8 cellular contexts compared by ENCODE assay signal in the genomic region with DNA sequence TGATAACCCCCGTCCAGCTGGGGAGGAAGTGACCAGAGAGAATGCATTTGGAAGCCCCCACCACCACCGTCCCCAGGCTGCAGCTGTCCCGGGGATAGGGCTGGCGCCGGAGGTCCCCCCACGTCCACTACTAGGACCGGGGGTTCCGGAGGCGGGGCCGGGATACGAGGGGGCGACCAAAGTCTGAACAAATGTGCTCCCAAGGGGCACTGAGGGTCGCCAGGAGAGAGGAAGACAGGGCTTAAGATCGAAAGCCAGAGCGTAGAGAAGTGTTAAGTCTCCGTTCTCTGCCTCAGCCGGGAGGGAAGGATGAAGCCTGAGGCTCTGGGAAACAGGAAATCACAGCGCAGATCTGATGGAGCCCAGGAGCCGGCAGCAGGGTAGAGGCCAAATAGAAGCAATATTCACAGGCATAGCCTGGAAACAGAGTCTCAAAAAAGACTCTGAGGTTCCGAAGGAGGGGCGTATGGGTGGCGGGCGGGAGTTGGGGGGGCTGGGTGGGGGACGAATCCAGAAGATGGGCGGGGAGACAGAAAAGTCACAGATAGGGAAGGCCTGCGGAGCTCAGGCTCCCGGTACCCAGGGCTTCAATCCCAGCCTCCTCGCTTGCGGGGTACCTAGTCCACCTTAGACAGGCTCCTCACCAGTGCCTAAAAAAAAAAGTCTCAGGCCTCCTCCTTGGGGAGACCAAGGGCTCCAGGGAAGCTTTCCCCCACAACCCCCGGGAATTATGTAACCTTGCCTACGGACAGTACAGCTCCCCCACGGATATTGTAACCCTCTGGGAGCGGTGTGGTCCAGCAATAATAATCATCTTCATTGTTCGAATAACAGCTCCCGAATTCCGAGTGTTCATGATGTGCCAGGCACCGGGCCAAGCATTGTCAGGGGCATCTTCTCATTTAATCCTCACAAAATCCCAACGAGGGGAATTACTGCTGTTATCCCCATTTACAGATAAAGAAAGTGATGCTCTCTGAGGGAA. TPM values are rescaled to one million over a fixed set of nuclear protein-coding genes. Genes with fewer than 3 reads are reported as not detected.
DNase-seq lines count a peak whose midpoint lies in the region; ATAC-seq, FAIRE-seq and TF ChIP-seq lines count a peak whose summit lies in the region.

No MANE protein-coding gene starts in this region.

- H3K23ac ChIP-seq in H1 (ENCODE audit: insufficient read length) (no peak overlapping the region), mesenchymal stem cell (ENCODE audit: low read length in 2 of 2) (peak overlapping the region in 1 of 2 experiments; percentile 23)

- H3K27ac ChIP-seq in A549, result peak overlapping the region; percentile 94 to 96
- H3K27ac ChIP-seq in RWPE2 (ENCODE audit: poor library complexity, severe bottlenecking), result peak overlapping the region; percentile 96
- no peak overlapping the region for H3K27ac ChIP-seq in H1 (ENCODE audit: low read depth, low read length)
- peak overlapping the region; percentile 95 for H3K27ac ChIP-seq in mesenchymal stem cell (ENCODE audit: low read length, poor library complexity, severe bottlenecking)
- H3K27ac ChIP-seq in transverse colon, result peak overlapping the region; percentile 97 to 100 (median 99)

- H2AK5ac ChIP-seq in H1 (ENCODE audit: low read depth, low read length) (no peak overlapping the region), mesenchymal stem cell (ENCODE audit: low read length, severe bottlenecking) (peak overlapping the region; percentile 65)

- peaks cover 3 to 6% of the 10 kb centered on the region in 2 experiments for H4K20me1 ChIP-seq in H1 (replicated peaks in 1 of 2; ENCODE audit: control insufficient read depth in 1 of 2, insufficient read depth in 2 of 2, low read length in 2 of 2)

- H3K9ac ChIP-seq in H1 (replicated peaks in 1 of 4; ENCODE audit: extremely low read depth in 1 of 4, low read depth in 3 of 4, low read length in 3 of 4) (0 out of 7 replicates have a peak overlapping the region, but pooled peaks of 1 of the 4 experiments have one; percentile 4), mesenchymal stem cell (ENCODE audit: low read length) (peak overlapping the region; percentile 91)

- no peak overlapping the region for H2AFZ ChIP-seq in H1 (ENCODE audit: low read length)
- H2AFZ ChIP-seq in mesenchymal stem cell (ENCODE audit: low read depth, low read length), result peak overlapping the region; percentile 61

- H3K18ac ChIP-seq in H1 (ENCODE audit: extremely low read depth, low read length) (peak overlapping the region; percentile 4; the same call in 1 of the 2 replicates), mesenchymal stem cell (ENCODE audit: low read depth in 1 of 2, low read length in 2 of 2) (peak overlapping the region; percentile 96 to 98)

- H2BK20ac ChIP-seq in H1 (ENCODE audit: low read length), result no peak overlapping the region; the same call in 1 of the 2 replicates

- TF ChIP-seq POLR2A in A549 (IDR thresholded peaks at IDR 0.05; ENCODE audit: low read length) (peak; percentile 29; the same call in 1 of the 2 replicates), H1 (IDR thresholded peaks at IDR 0.05; ENCODE audit: control extremely low read depth in 1 of 2, low read depth in 2 of 2, low read length in 2 of 2) (no peak), transverse colon (IDR thresholded peaks at IDR 0.05) (peak; percentile 18)

- peaks cover 4 to 22% of the 10 kb centered on the region in 2 experiments; a peak in 3 of 4 replicates for H3K79me2 ChIP-seq in H1 (ENCODE audit: control insufficient read depth in 1 of 2, insufficient read depth in 2 of 2, low read length in 2 of 2)

- H2BK5ac ChIP-seq in H1 (ENCODE audit: low read depth, low read length) (peak overlapping the region; percentile 35; the same call in 1 of the 2 replicates), mesenchymal stem cell (ENCODE audit: low read depth, low read length, poor library complexity, severe bottlenecking) (peak overlapping the region; percentile 88)

- peaks cover 9% of the 10 kb centered on the region for H3K79me1 ChIP-seq in H1 (ENCODE audit: low read depth, low read length)
- peaks cover 4% of the 10 kb centered on the region for H3K79me1 ChIP-seq in mesenchymal stem cell (replicated peaks; ENCODE audit: low read length, poor library complexity, severe bottlenecking)

- H4K5ac ChIP-seq in H1 (ENCODE audit: insufficient read length, low read depth, low read length), result peak overlapping the region; percentile 9

- H2BK15ac ChIP-seq in H1 (ENCODE audit: low read length), result peak overlapping the region; percentile 31; the same call in 1 of the 2 replicates
- H2BK15ac ChIP-seq in mesenchymal stem cell (ENCODE audit: low read depth, poor library complexity, severe bottlenecking), result peak overlapping the region; percentile 95

- in situ Hi-C loops in transverse colon (cut with MboI; ENCODE audit: low pct_ligation_motif_present in 1 of 4, low pct_unique_long_range_greater_than_20kb in 1 of 4, low sequenced_read_pairs in 3 of 4), result no loop called here

- intact Hi-C loops in transverse colon (cut with DNase I; ENCODE audit: low total_unique reads), result loop anchor here (2.0 kb wide), 1 partner anchor 79 kb away; no protein-coding TSS in a partner anchor

- peak; percentile 37 to 61 for ATAC-seq in A549
- peak; percentile 52 for ATAC-seq in RWPE2 (ENCODE audit: low read depth)
- no peak for ATAC-seq in GM21528 (IDR thresholded peaks at IDR 0.05; ENCODE audit: low FRiP score, unreplicated experiment)
- ATAC-seq in GM21381 (IDR thresholded peaks at IDR 0.05; ENCODE audit: unreplicated experiment), result no peak

- TF ChIP-seq RAD21 in A549 (conservative IDR thresholded peaks at IDR 0.05 in 1 of 2, IDR thresholded peaks at IDR 0.05 in 1 of 2) (no peak), H1 (IDR thresholded peaks at IDR 0.05 in 1 of 2, conservative IDR thresholded peaks at IDR 0.05 in 1 of 2; ENCODE audit: low read depth in 2 of 2, low read length in 2 of 2) (no peak)

- CTCF ChIA-PET in A549 (lab: Yijun Ruan, JAX) (interaction anchor here (0.6 to 5.4 kb wide), 14 partner anchors 9 to 165 kb away, joined by 3 to 82 read pairs (median 4); partner anchors contain the start of genes GSK3A, PAFAH1B3 and POU2F2), H1 (lab: Charles Lee; ENCODE audit: partially characterized antibody) (interaction anchor here (0.5 to 9.1 kb wide), 7 partner anchors 9 to 76 kb away, joined by 3 to 75 read pairs (median 5); no protein-coding TSS in a partner anchor)

- H3K4me3 ChIP-seq in A549 (peak overlapping the region; percentile 94), GM06990 (replicated peaks; ENCODE audit: low read depth, low read length) (peak overlapping the region; percentile 69), RWPE2 (ENCODE audit: severe bottlenecking) (peak overlapping the region; percentile 79), H1 (ENCODE audit: extremely low read depth in 1 of 4, insufficient read depth in 2 of 4, low read depth in 3 of 4, low read length in 4 of 4) (peak overlapping the region; percentile 48 to 99 (median 69)), mesenchymal stem cell (ENCODE audit: insufficient read depth in 1 of 2, low read depth in 1 of 2, low read length in 2 of 2) (peak overlapping the region; percentile 60 to 83), transverse colon (peak overlapping the region; percentile 47 to 99 (median 77))

- H3K4ac ChIP-seq in H1 (replicated peaks; ENCODE audit: insufficient read length, low read depth, low read length) (no peak overlapping the region), mesenchymal stem cell (ENCODE audit: low read depth in 1 of 2, low read length in 2 of 2) (peak overlapping the region; percentile 77 to 98)

- H2BK12ac ChIP-seq in H1 (ENCODE audit: low read depth, low read length), result no peak overlapping the region
- H2BK12ac ChIP-seq in mesenchymal stem cell (ENCODE audit: low read length in 2 of 2), result peak overlapping the region in 1 of 2 experiments; percentile 84

- TF ChIP-seq CTCF in A549 (IDR thresholded peaks at IDR 0.05), result no peak
- no peak for TF ChIP-seq CTCF in GM06990 (IDR thresholded peaks at IDR 0.05; ENCODE audit: insufficient read depth, low read length, poor library complexity, severe bottlenecking)
- TF ChIP-seq CTCF in RWPE2 (IDR thresholded peaks at IDR 0.05; ENCODE audit: poor library complexity, severe bottlenecking), result no peak
- TF ChIP-seq CTCF in H1 (IDR thresholded peaks at IDR 0.05; ENCODE audit: control extremely low read depth in 1 of 3, insufficient read depth in 1 of 3, low read depth in 1 of 3, low read length in 3 of 3), result no peak
- no peak for TF ChIP-seq CTCF in transverse colon (IDR thresholded peaks at IDR 0.05)

- H3K9me3 ChIP-seq in A549, result no peaks in the 10 kb centered on the region
- no peaks in the 10 kb centered on the region for H3K9me3 ChIP-seq in RWPE2 (ENCODE audit: severe bottlenecking)
- H3K9me3 ChIP-seq in H1 (ENCODE audit: insufficient read depth in 2 of 2, low read depth in 1 of 2, low read length in 1 of 2), result no peaks in the 10 kb centered on the region
- H3K9me3 ChIP-seq in mesenchymal stem cell (ENCODE audit: control insufficient read depth, low read length), result no peaks in the 10 kb centered on the region
- no peaks in the 10 kb centered on the region for H3K9me3 ChIP-seq in transverse colon

- FAIRE-seq in A549 (lab: Jason Lieb, UNC) (peak; percentile 91), H1 (lab: Jason Lieb, UNC) (no peak)

- H3K23me2 ChIP-seq in H1 (ENCODE audit: low read depth, low read length), result peaks cover 13% of the 10 kb centered on the region; the same call in 1 of the 2 replicates

- H3K4me1 ChIP-seq in A549, result peaks cover 37% of the 10 kb centered on the region
- H3K4me1 ChIP-seq in RWPE2 (ENCODE audit: insufficient read depth, poor library complexity, severe bottlenecking), result peaks cover 7% of the 10 kb centered on the region
- peaks cover 7 to 23% (median 16%) of the 10 kb centered on the region in 4 experiments for H3K4me1 ChIP-seq in H1 (replicated peaks in 1 of 4; ENCODE audit: control insufficient read depth in 3 of 4, insufficient read depth in 4 of 4, low read length in 3 of 4)
- peaks cover 24% of the 10 kb centered on the region for H3K4me1 ChIP-seq in mesenchymal stem cell (ENCODE audit: control insufficient read depth, insufficient read depth, low read depth, low read length)
- peaks cover 18 to 44% (median 35%) of the 10 kb centered on the region in 4 donors for H3K4me1 ChIP-seq in transverse colon

- H3K56ac ChIP-seq in H1 (replicated peaks; ENCODE audit: insufficient read length, low read depth, low read length), result no peak overlapping the region

- WGBS in A549 (ENCODE audit: missing lambda C conversion rate), result 6% methylated on average over 35 of the region's 38 CpGs
- 19% methylated on average over 37 of the region's 38 CpGs; no CpG with 5 or more reads in 1 of the 2 experiments for WGBS in H1 (ENCODE audit: extremely low coverage in 1 of 2, insufficient coverage in 1 of 2, insufficient read length in 1 of 2, insufficient replicate concordance in 2 of 2, low coverage in 1 of 2, low lambda C conversion rate in 2 of 2, missing lambda C conversion rate in 1 of 2), 2 experiments
- WGBS in mesenchymal stem cell, result 10% methylated on average over 38 of the region's 38 CpGs
- 9 to 23% methylated on average over 4 to 38 of the region's 38 CpGs for WGBS in transverse colon (ENCODE audit: low coverage in 1 of 2), 2 donors

- H2BK120ac ChIP-seq in H1 (replicated peaks; ENCODE audit: low read depth, low read length), result no peak overlapping the region
- peak overlapping the region; percentile 89 for H2BK120ac ChIP-seq in mesenchymal stem cell (ENCODE audit: low read depth, low read length)

- H3K14ac ChIP-seq in H1 (ENCODE audit: insufficient read length), result no peak overlapping the region
- peak overlapping the region; percentile 59 to 95 for H3K14ac ChIP-seq in mesenchymal stem cell (ENCODE audit: low read length in 2 of 2)

- POLR2A ChIA-PET in A549 (lab: Yijun Ruan, JAX) (interaction anchor here (0.7 to 2.1 kb wide), 7 partner anchors 10 to 180 kb away, joined by 3 to 17 read pairs (median 3); partner anchors contain the start of genes GSK3A and ZNF574), H1 (lab: Charles Lee; ENCODE audit: partially characterized antibody) (interaction anchor here (0.6 to 2.1 kb wide), 11 partner anchors 9 to 153 kb away, joined by 3 to 14 read pairs (median 4); partner anchors contain the start of gene GSK3A)

- TF ChIP-seq EP300 in A549 (IDR thresholded peaks at IDR 0.05) (no peak), H1 (IDR thresholded peaks at IDR 0.05; ENCODE audit: borderline replicate concordance in 1 of 2, low read depth in 2 of 2, low read length in 2 of 2) (no peak), transverse colon (IDR thresholded peaks at IDR 0.05; ENCODE audit: low read depth) (no peak)

- H3K36me3 ChIP-seq in GM06990 (ENCODE audit: control insufficient read depth, insufficient read depth, low read length) (no peaks in the 10 kb centered on the region), RWPE2 (ENCODE audit: low read depth) (0 out of 2 replicates have a peak, but pooled peaks cover 5% of the 10 kb centered on the region), H1 (ENCODE audit: control insufficient read depth in 2 of 4, insufficient read depth in 4 of 4, low read length in 3 of 4) (no peaks in the 10 kb centered on the region), mesenchymal stem cell (ENCODE audit: control insufficient read depth in 1 of 2, insufficient read depth in 2 of 2, low read depth in 1 of 2, low read length in 2 of 2) (peaks cover 0 to 5% of the 10 kb centered on the region in 2 experiments), transverse colon (no peaks in the 10 kb centered on the region)

- no peak overlapping the region; the same call in 1 of the 2 replicates for H4K8ac ChIP-seq in H1 (ENCODE audit: extremely low read depth, insufficient read depth, low read length)
- H4K8ac ChIP-seq in mesenchymal stem cell (ENCODE audit: low read length), result peak overlapping the region; percentile 82

- H3K27me3 ChIP-seq in GM06990 (replicated peaks; ENCODE audit: control insufficient read depth, insufficient read depth, low read length), result no peaks in the 10 kb centered on the region
- no peaks in the 10 kb centered on the region for H3K27me3 ChIP-seq in RWPE2 (ENCODE audit: insufficient read depth, poor library complexity, severe bottlenecking)
- peaks cover 0 to 3% (median 2%) of the 10 kb centered on the region in 4 experiments; a peak in 2 of 7 replicates for H3K27me3 ChIP-seq in H1 (replicated peaks in 1 of 4; ENCODE audit: control insufficient read depth in 3 of 4, extremely low read depth in 1 of 4, insufficient read depth in 3 of 4, low read length in 3 of 4)
- no peaks in the 10 kb centered on the region for H3K27me3 ChIP-seq in mesenchymal stem cell (ENCODE audit: control insufficient read depth in 1 of 2, insufficient read depth in 1 of 2, low read length in 2 of 2)
- H3K27me3 ChIP-seq in transverse colon, result no peaks in the 10 kb centered on the region

- H3K4me2 ChIP-seq in A549 (peak overlapping the region; percentile 92), H1 (ENCODE audit: insufficient read depth in 1 of 2, low read depth in 2 of 2, low read length in 2 of 2) (peak overlapping the region; percentile 87 to 97), mesenchymal stem cell (ENCODE audit: low read length, poor library complexity, severe bottlenecking) (peak overlapping the region; percentile 100)

- no peak overlapping the region for H4K91ac ChIP-seq in H1 (replicated peaks; ENCODE audit: insufficient read length, low read length)
- peak overlapping the region; percentile 90 for H4K91ac ChIP-seq in mesenchymal stem cell (ENCODE audit: low read length)

- DNase-seq in A549 (ENCODE audit: low read depth in 1 of 2, low spot score in 1 of 2), result peak; percentile 80 to 84
- no peak for DNase-seq in GM06990 (ENCODE audit: extremely low read depth, insufficient read length)
- DNase-seq in RWPE2 (ENCODE audit: low spot score), result no peak
- no peak for DNase-seq in H1 (ENCODE audit: low read depth in 1 of 2, low spot score in 2 of 2)
- DNase-seq in mesenchymal stem cell, result peak; percentile 78
- no peak for DNase-seq in transverse colon

RNA-seq across cellular contexts. Expression of gene ERF, which starts 1.1 kb away (rescaled TPM):
- 71.9 and 103 TPM in 2 replicates for polyA plus RNA-seq in A549 (2011; rRNA removed)
- polyA plus RNA-seq in A549 (2012; cell fraction: cytosol; rRNA removed), result 115 and 150 TPM in 2 replicates
- 307 and 352 TPM in 2 replicates for polyA plus RNA-seq in A549 (2012; cell fraction: nucleus; rRNA removed)
- 107 to 123 TPM (median 120 TPM) in 3 replicates for polyA plus RNA-seq in A549 (2017; fragmentation: RNase III; extraction: RNeasy Plus Mini Kit Qiagen cat#74134 plus additional on column Dnase treatment)
- polyA minus RNA-seq in A549 (2011; rRNA and poly(A)+ RNA removed), result 113 and 120 TPM in 2 replicates
- 62.7 and 73.9 TPM in 2 replicates for total RNA-seq in H1 (2021; fragmentation: NEBNext Ultra II Directional; extraction: Animal tissue kit (Norgen Biotek cat#: 25700))
- polyA plus RNA-seq in H1 (2011; rRNA removed), result 43.7 and 67.6 TPM in 2 replicates
- polyA plus RNA-seq in H1 (2011; cell fraction: cytosol; rRNA removed), result 45.9 TPM
- 144 TPM for polyA plus RNA-seq in H1 (2011; cell fraction: nucleus; rRNA removed)
- 39.2 to 53.3 TPM (median 50.3 TPM) in 4 replicates for polyA plus RNA-seq in H1 (2012, experiment 1 of 2)
- 34.9 TPM for polyA plus RNA-seq in H1 (2012, experiment 2 of 2)
- 40.5 TPM for polyA plus RNA-seq in H1 (2013, experiment 1 of 2)
- polyA plus RNA-seq in H1 (2013, experiment 2 of 2), result 40.3 TPM
- polyA minus RNA-seq in H1 (2011; rRNA and poly(A)+ RNA removed), result 20.2 and 23.3 TPM in 2 replicates
- 39.0 TPM for polyA minus RNA-seq in H1 (2011; cell fraction: cytosol; rRNA and poly(A)+ RNA removed)
- polyA minus RNA-seq in H1 (2011; cell fraction: nucleus; rRNA and poly(A)+ RNA removed), result 34.2 TPM
- 57.9 TPM for polyA plus RNA-seq in mesenchymal stem cell (2013, experiment 1 of 2)
- polyA plus RNA-seq in mesenchymal stem cell (2013, experiment 2 of 2), result 59.6 TPM
- total RNA-seq in transverse colon, result 10 to 100 TPM; 20.9 to 67.3 (median 30.5) TPM

RNA-seq across cellular contexts. Expression of gene CIC, which starts 13.0 kb away (rescaled TPM):
- polyA plus RNA-seq in A549 (2011; rRNA removed) (7.2 and 7.7 TPM in 2 replicates), A549 (2017; fragmentation: RNase III; extraction: RNeasy Plus Mini Kit Qiagen cat#74134 plus additional on column Dnase treatment) (46.8 to 56.4 TPM (median 53.1 TPM) in 3 replicates), H1 (2011; rRNA removed) (13.2 and 23.1 TPM in 2 replicates)
- polyA plus RNA-seq in A549 (2012; cell fraction: cytosol; rRNA removed), result 26.8 and 35.8 TPM in 2 replicates
- polyA plus RNA-seq in A549 (2012; cell fraction: nucleus; rRNA removed), result 69.9 and 100.0 TPM in 2 replicates
- polyA minus RNA-seq in A549 (2011; rRNA and poly(A)+ RNA removed), result 7.0 and 11.0 TPM in 2 replicates
- 43.6 and 48.4 TPM in 2 replicates for total RNA-seq in H1 (2021; fragmentation: NEBNext Ultra II Directional; extraction: Animal tissue kit (Norgen Biotek cat#: 25700))
- 12.9 TPM for polyA plus RNA-seq in H1 (2011; cell fraction: cytosol; rRNA removed)
- 85.4 TPM for polyA plus RNA-seq in H1 (2011; cell fraction: nucleus; rRNA removed)
- polyA plus RNA-seq in H1 (2012, experiment 1 of 2), result 26.5 to 45.2 TPM (median 39.7 TPM) in 4 replicates
- polyA plus RNA-seq in H1 (2012, experiment 2 of 2), result 24.2 TPM
- 28.3 TPM for polyA plus RNA-seq in H1 (2013, experiment 1 of 2)
- polyA plus RNA-seq in H1 (2013, experiment 2 of 2), result 27.0 TPM
- 3.7 and 5.1 TPM in 2 replicates for polyA minus RNA-seq in H1 (2011; rRNA and poly(A)+ RNA removed)
- polyA minus RNA-seq in H1 (2011; cell fraction: cytosol; rRNA and poly(A)+ RNA removed), result 18.2 TPM
- polyA minus RNA-seq in H1 (2011; cell fraction: nucleus; rRNA and poly(A)+ RNA removed), result 17.1 TPM
- polyA plus RNA-seq in mesenchymal stem cell (2013, experiment 1 of 2), result 55.2 TPM
- 52.0 TPM for polyA plus RNA-seq in mesenchymal stem cell (2013, experiment 2 of 2)
- 10 to 100 TPM; 35.1 to 96.5 (median 43.6) TPM for total RNA-seq in transverse colon

RNA-seq across cellular contexts. Expression of gene GSK3A, which starts 13.7 kb away (rescaled TPM):
- polyA plus RNA-seq in A549 (2011; rRNA removed) (55.2 and 79.7 TPM in 2 replicates), A549 (2017; fragmentation: RNase III; extraction: RNeasy Plus Mini Kit Qiagen cat#74134 plus additional on column Dnase treatment) (81.0 to 85.1 TPM (median 84.0 TPM) in 3 replicates), H1 (2011; rRNA removed) (84.0 and 89.0 TPM in 2 replicates)
- 82.6 and 118 TPM in 2 replicates for polyA plus RNA-seq in A549 (2012; cell fraction: cytosol; rRNA removed)
- 80.7 and 99.8 TPM in 2 replicates for polyA plus RNA-seq in A549 (2012; cell fraction: nucleus; rRNA removed)
- 69.2 and 87.0 TPM in 2 replicates for polyA minus RNA-seq in A549 (2011; rRNA and poly(A)+ RNA removed)
- 54.9 and 55.3 TPM in 2 replicates for total RNA-seq in H1 (2021; fragmentation: NEBNext Ultra II Directional; extraction: Animal tissue kit (Norgen Biotek cat#: 25700))
- 50.8 TPM for polyA plus RNA-seq in H1 (2011; cell fraction: cytosol; rRNA removed)
- 64.5 TPM for polyA plus RNA-seq in H1 (2011; cell fraction: nucleus; rRNA removed)
- polyA plus RNA-seq in H1 (2012, experiment 1 of 2), result 47.7 to 66.9 TPM (median 65.1 TPM) in 4 replicates
- polyA plus RNA-seq in H1 (2012, experiment 2 of 2), result 72.4 TPM
- polyA plus RNA-seq in H1 (2013, experiment 1 of 2), result 70.7 TPM
- 64.0 TPM for polyA plus RNA-seq in H1 (2013, experiment 2 of 2)
- polyA minus RNA-seq in H1 (2011; rRNA and poly(A)+ RNA removed), result 33.0 and 46.2 TPM in 2 replicates
- polyA minus RNA-seq in H1 (2011; cell fraction: cytosol; rRNA and poly(A)+ RNA removed), result 23.0 TPM
- polyA minus RNA-seq in H1 (2011; cell fraction: nucleus; rRNA and poly(A)+ RNA removed), result 13.5 TPM
- polyA plus RNA-seq in mesenchymal stem cell (2013, experiment 1 of 2), result 60.9 TPM
- 57.5 TPM for polyA plus RNA-seq in mesenchymal stem cell (2013, experiment 2 of 2)
- 10 to 100 TPM; 10.7 to 46.4 (median 31.0) TPM for total RNA-seq in transverse colon

RNA-seq across cellular contexts. Expression of gene ZNF526, which starts 35.9 kb away (rescaled TPM):
- 7.1 and 8.7 TPM in 2 replicates for polyA plus RNA-seq in A549 (2011; rRNA removed)
- polyA plus RNA-seq in A549 (2012; cell fraction: cytosol; rRNA removed), result 5.9 and 8.4 TPM in 2 replicates
- 9.9 and 14.4 TPM in 2 replicates for polyA plus RNA-seq in A549 (2012; cell fraction: nucleus; rRNA removed)
- 12.2 to 12.9 TPM (median 12.6 TPM) in 3 replicates for polyA plus RNA-seq in A549 (2017; fragmentation: RNase III; extraction: RNeasy Plus Mini Kit Qiagen cat#74134 plus additional on column Dnase treatment)
- 22.7 and 24.7 TPM in 2 replicates for polyA minus RNA-seq in A549 (2011; rRNA and poly(A)+ RNA removed)
- total RNA-seq in H1 (2021; fragmentation: NEBNext Ultra II Directional; extraction: Animal tissue kit (Norgen Biotek cat#: 25700)), result 13.5 and 14.1 TPM in 2 replicates
- polyA plus RNA-seq in H1 (2011; rRNA removed), result 8.4 and 10.0 TPM in 2 replicates
- 5.9 TPM for polyA plus RNA-seq in H1 (2011; cell fraction: cytosol; rRNA removed)
- 8.1 TPM for polyA plus RNA-seq in H1 (2011; cell fraction: nucleus; rRNA removed)
- 8.9 to 13.4 TPM (median 11.7 TPM) in 4 replicates for polyA plus RNA-seq in H1 (2012, experiment 1 of 2)
- 12.1 TPM for polyA plus RNA-seq in H1 (2012, experiment 2 of 2)
- 5.9 TPM for polyA plus RNA-seq in H1 (2013, experiment 1 of 2)
- polyA plus RNA-seq in H1 (2013, experiment 2 of 2), result 5.6 TPM
- 17.3 and 18.5 TPM in 2 replicates for polyA minus RNA-seq in H1 (2011; rRNA and poly(A)+ RNA removed)
- polyA minus RNA-seq in H1 (2011; cell fraction: cytosol; rRNA and poly(A)+ RNA removed), result 9.7 TPM
- polyA minus RNA-seq in H1 (2011; cell fraction: nucleus; rRNA and poly(A)+ RNA removed), result 13.3 TPM
- polyA plus RNA-seq in mesenchymal stem cell (2013, experiment 1 of 2), result 6.4 TPM
- polyA plus RNA-seq in mesenchymal stem cell (2013, experiment 2 of 2), result 6.4 TPM
- 10 to 100 TPM in 1 of 4 donors, 1 to 10 TPM in 3; 6.4 to 19.5 (median 6.8) TPM for total RNA-seq in transverse colon

RNA-seq across cellular contexts. Expression of gene DEDD2, which starts 38.6 kb away (rescaled TPM):
- polyA plus RNA-seq in A549 (2011; rRNA removed), result 30.8 and 37.9 TPM in 2 replicates
- polyA plus RNA-seq in A549 (2012; cell fraction: cytosol; rRNA removed), result 72.8 and 91.8 TPM in 2 replicates
- polyA plus RNA-seq in A549 (2012; cell fraction: nucleus; rRNA removed), result 65.3 and 65.8 TPM in 2 replicates
- polyA plus RNA-seq in A549 (2017; fragmentation: RNase III; extraction: RNeasy Plus Mini Kit Qiagen cat#74134 plus additional on column Dnase treatment), result 39.7 to 54.1 TPM (median 43.2 TPM) in 3 replicates
- 29.4 and 37.6 TPM in 2 replicates for polyA minus RNA-seq in A549 (2011; rRNA and poly(A)+ RNA removed)
- total RNA-seq in H1 (2021; fragmentation: NEBNext Ultra II Directional; extraction: Animal tissue kit (Norgen Biotek cat#: 25700)), result 32.6 and 37.8 TPM in 2 replicates
- polyA plus RNA-seq in H1 (2011; rRNA removed), result 65.0 and 74.3 TPM in 2 replicates
- polyA plus RNA-seq in H1 (2011; cell fraction: cytosol; rRNA removed), result 64.5 TPM
- polyA plus RNA-seq in H1 (2011; cell fraction: nucleus; rRNA removed), result 52.0 TPM
- 29.1 to 44.2 TPM (median 37.3 TPM) in 4 replicates for polyA plus RNA-seq in H1 (2012, experiment 1 of 2)
- 36.5 TPM for polyA plus RNA-seq in H1 (2012, experiment 2 of 2)
- 20.7 TPM for polyA plus RNA-seq in H1 (2013, experiment 1 of 2)
- 22.1 TPM for polyA plus RNA-seq in H1 (2013, experiment 2 of 2)
- polyA minus RNA-seq in H1 (2011; rRNA and poly(A)+ RNA removed), result 22.7 and 27.2 TPM in 2 replicates
- polyA minus RNA-seq in H1 (2011; cell fraction: cytosol; rRNA and poly(A)+ RNA removed), result 19.7 TPM
- 20.2 TPM for polyA minus RNA-seq in H1 (2011; cell fraction: nucleus; rRNA and poly(A)+ RNA removed)
- polyA plus RNA-seq in mesenchymal stem cell (2013, experiment 1 of 2), result 17.2 TPM
- 17.0 TPM for polyA plus RNA-seq in mesenchymal stem cell (2013, experiment 2 of 2)
- total RNA-seq in transverse colon, result 10 to 100 TPM; 52.2 to 90.8 (median 63.0) TPM

Comparison
In these comparisons a context has a peak if more than half of its experiments do, and no peak if none do; other contexts are left out.
1. ATAC-seq: peak in A549 (2 of 2) and RWPE2 (single experiment); none in GM21528 (single experiment) and GM21381 (single experiment).
2. DNase-seq: peak in A549 (2 of 2) and mesenchymal stem cell (single experiment); none in GM06990 (single experiment), RWPE2 (single experiment), H1 (0 of 2) and transverse colon (single experiment).
3. POLR2A ChIP-seq: peak in A549 (single experiment) and transverse colon (single experiment); none in H1 (0 of 2).
4. Of the 18 proteins assayed by ChIP-seq in both H1 and A549: peak only in H1: RNF2; only in A549: JUN, MAX and POLR2A; in both: none; in neither: 13; mixed calls (peak in some experiments, not most) for 1.
5. Peak in every context shown above with its lines, with median percentiles within 50 percentile points of each other: H3K4me2 ChIP-seq and H3K4me3 ChIP-seq.